Comparison of ENCODE assay signal across 16 cellular contexts in the genomic region with DNA sequence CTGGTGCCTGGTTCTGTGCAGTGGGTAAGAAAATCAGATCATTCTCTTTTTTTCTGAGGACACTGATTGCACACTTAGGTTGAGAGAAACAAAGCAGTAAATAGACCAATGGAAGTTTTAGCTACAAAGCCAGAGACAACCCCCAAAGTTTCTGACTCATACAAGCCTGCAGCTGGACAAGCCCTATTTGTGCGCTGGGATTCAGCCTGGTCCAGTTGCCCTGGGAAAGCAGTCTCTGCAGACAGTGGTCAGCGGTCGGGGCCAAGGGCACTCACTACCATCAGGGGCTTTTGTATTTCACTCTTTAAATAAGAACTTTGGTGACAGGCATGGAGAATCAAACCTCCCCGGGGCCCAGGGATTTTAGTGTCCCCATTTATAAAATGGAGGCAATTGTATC. TPM values are rescaled to one million over a fixed set of nuclear protein-coding genes. Genes with fewer than 3 reads are reported as not detected.
DNase-seq lines count a peak whose midpoint lies in the region; ATAC-seq and TF ChIP-seq lines count a peak whose summit lies in the region.
"Had no signal": no experiment of that assay in that cellular context is flagged by ENCODE, and none has a peak within 500 bp of the region (broad histone marks: within the 10 kb centered on the region; RNA-seq: fewer than 3 reads in every experiment).

No MANE protein-coding gene starts in this region.

- intact Hi-C loops in posterior cingulate gyrus (cut with DNase I) = no loop called here
- intact Hi-C loops in CD8-positive, alpha-beta T cell (cut with DNase I, micrococcal nuclease) = loop anchor here in 1 of 2 experiments (10.0 kb wide), 1 partner anchor 495 kb away; no protein-coding TSS in a partner anchor

- no peak overlapping the region for H3K27ac Mint-ChIP-seq in CD8-positive, alpha-beta T cell
- H3K27ac Mint-ChIP-seq: activated CD8-positive, alpha-beta T cell treated with anti-CD3 and anti-CD28 coated beads for 36 hours; CD14-positive monocyte; mesothelial cell of epicardium had no signal

- H3K27ac ChIP-seq in WERI-Rb-1 = peak overlapping the region; percentile 33
- no peak overlapping the region for H3K27ac ChIP-seq in CD8-positive, alpha-beta T cell (ENCODE audit: low read depth, low read length)
- H3K27ac ChIP-seq: esophagus muscularis mucosa, SJCRH30 had no signal

- no peak for ATAC-seq in CD8-positive, alpha-beta T cell
- ATAC-seq in HG02840 (IDR thresholded peaks at IDR 0.05; ENCODE audit: low FRiP score, unreplicated experiment) (no peak), HG03432 (IDR thresholded peaks at IDR 0.05; ENCODE audit: unreplicated experiment) (no peak)
- ATAC-seq: activated CD8-positive, alpha-beta T cell treated with anti-CD3 and anti-CD28 coated beads for 36 hours had no signal

- H3K4me1 Mint-ChIP-seq in CD8-positive, alpha-beta T cell (ENCODE audit: low read depth) = peaks cover 2% of the 10 kb centered on the region

- H3K36me3 Mint-ChIP-seq in CD8-positive, alpha-beta T cell = no peaks in the 10 kb centered on the region
- H3K36me3 Mint-ChIP-seq: mesothelial cell of epicardium had no signal

- H3K36me3 ChIP-seq in WERI-Rb-1 = no peaks in the 10 kb centered on the region
- no peaks in the 10 kb centered on the region for H3K36me3 ChIP-seq in CD8-positive, alpha-beta T cell (ENCODE audit: insufficient read depth, low read length)
- H3K36me3 ChIP-seq: esophagus muscularis mucosa, SJCRH30 had no signal

- H3K4me3 Mint-ChIP-seq in CD8-positive, alpha-beta T cell = no peak overlapping the region
- H3K4me3 Mint-ChIP-seq: activated CD8-positive, alpha-beta T cell treated with anti-CD3 and anti-CD28 coated beads for 36 hours; mesothelial cell of epicardium had no signal

- H3K9me3 ChIP-seq in WERI-Rb-1 (ENCODE audit: severe bottlenecking) = no peaks in the 10 kb centered on the region
- H3K9me3 ChIP-seq in CD8-positive, alpha-beta T cell (ENCODE audit: low read length) = no peaks in the 10 kb centered on the region
- H3K9me3 ChIP-seq: esophagus muscularis mucosa, SJCRH30 had no signal

- H3K4me1 ChIP-seq in CD8-positive, alpha-beta T cell (ENCODE audit: insufficient read depth, low read length) = no peaks in the 10 kb centered on the region
- H3K4me1 ChIP-seq: SJCRH30 had no signal

- H3K27me3 ChIP-seq in WERI-Rb-1 (ENCODE audit: insufficient read depth, low read depth, severe bottlenecking) = no peaks in the 10 kb centered on the region
- no peaks in the 10 kb centered on the region for H3K27me3 ChIP-seq in CD8-positive, alpha-beta T cell (ENCODE audit: insufficient read depth, low read length)
- H3K27me3 ChIP-seq: esophagus muscularis mucosa had no signal

- no peaks in the 10 kb centered on the region for H3K9me3 Mint-ChIP-seq in CD8-positive, alpha-beta T cell
- H3K9me3 Mint-ChIP-seq: activated CD8-positive, alpha-beta T cell treated with anti-CD3 and anti-CD28 coated beads for 36 hours; mesothelial cell of epicardium had no signal

- CTCF ChIA-PET in CD8-positive, alpha-beta T cell (lab: Charles Lee) = no interaction called here

- H3K4me3 ChIP-seq in WERI-Rb-1 (ENCODE audit: low read depth, low read length) (no peak overlapping the region), fibroblast of the aortic adventitia (ENCODE audit: low read depth, low read length) (no peak overlapping the region)
- H3K4me3 ChIP-seq in CD8-positive, alpha-beta T cell (ENCODE audit: low read depth, low read length) = no peak overlapping the region
- H3K4me3 ChIP-seq: esophagus muscularis mucosa, SJCRH30 had no signal

- DNase-seq in EL = peak; percentile 48
- no peak for DNase-seq in WERI-Rb-1
- peak; percentile 63 for DNase-seq in fibroblast of the aortic adventitia (ENCODE audit: low read depth)
- DNase-seq in posterior cingulate gyrus = peak in 8 of 10 donors; percentile 24 to 91 (median 58)
- no peak for DNase-seq in CD8-positive, alpha-beta T cell
- no peak for DNase-seq in stimulated activated naive CD4-positive, alpha-beta T cell (lab: John Stamatoyannopoulos, UW)
- DNase-seq: activated CD8-positive, alpha-beta T cell treated with anti-CD3 and anti-CD28 coated beads for 36 hours; activated gamma-delta T cell treated with Interleukin-2 at 50 U/mL for 16 hours; GDM1; SJCRH30; stimulated activated CD4-positive, alpha-beta T cell treated with anti-CD3 and anti-CD28 coated beads, Interleukin-1b, Interleukin-23, amount 100 ng/mL, for 48 hours had no signal

- POLR2A ChIA-PET in CD8-positive, alpha-beta T cell (lab: Charles Lee) = no interaction called here

- TF ChIP-seq CTCF in WERI-Rb-1 (IDR thresholded peaks at IDR 0.05; ENCODE audit: low read depth, low read length) = no peak
- no peak for TF ChIP-seq CTCF in fibroblast of the aortic adventitia (IDR thresholded peaks at IDR 0.05; ENCODE audit: insufficient read depth, low read length)
- TF ChIP-seq CTCF in CD8-positive, alpha-beta T cell (IDR thresholded peaks at IDR 0.05) = no peak

- H3K27me3 Mint-ChIP-seq in CD8-positive, alpha-beta T cell (ENCODE audit: low read depth) = peaks cover 26% of the 10 kb centered on the region

RNA-seq across cellular contexts. Expression of a gene that starts 6.0 kb away (rescaled TPM):
- 0.09 TPM in 1 of 2 replicates, not detected in the other for total RNA-seq in fibroblast of the aortic adventitia (ENCODE audit: low replicate concordance)
- not detected for total RNA-seq in CD8-positive, alpha-beta T cell
- total RNA-seq: SJCRH30 had no signal

Comparison
In these comparisons a context has a peak if more than half of its experiments do, and no peak if none do; other contexts are left out.
1. DNase-seq: peak in EL (single experiment), fibroblast of the aortic adventitia (single experiment) and posterior cingulate gyrus (8 of 10); none in WERI-Rb-1 (single experiment), CD8-positive, alpha-beta T cell (0 of 7) and stimulated activated naive CD4-positive, alpha-beta T cell (0 of 6).